ENCODE assay signal across 1 cellular context in genomic region chr18:3261393-3262233, GRCh38.
TF ChIP-seq lines count a peak whose summit lies in the region.

Gene MYL12B, plus strand, starts transcription at chr18:3262133. Its CDS starts 10,766 bp downstream, at chr18:3272899.

TF ChIP-seq in K562, 482 proteins besides CTCF, POLR2A, EP300 and RAD21 (continued from another document and continues in another):
- peak; percentile 80; the same call in 1 of the 2 replicates for TF ChIP-seq THAP12 (CRISPR knock-in tag; IDR thresholded peaks at IDR 0.05)
- TF ChIP-seq DACH1 (IDR thresholded peaks at IDR 0.05; ENCODE audit: partially characterized antibody), result no peak
- no peak for TF ChIP-seq TARDBP (IDR thresholded peaks at IDR 0.05)
- peak; percentile 54; the same call in 1 of the 2 replicates for TF ChIP-seq NBN (IDR thresholded peaks at IDR 0.05; ENCODE audit: low read depth)
- no peak for TF ChIP-seq IRF9 (tag; IDR thresholded peaks at IDR 0.05)
- no peak for TF ChIP-seq GATA2 (CRISPR knock-in tag; IDR thresholded peaks at IDR 0.05)
- TF ChIP-seq MIER1 (IDR thresholded peaks at IDR 0.05; ENCODE audit: low read depth), result no peak
- TF ChIP-seq MYBL2 (IDR thresholded peaks at IDR 0.05; ENCODE audit: low read depth), result no peak
- no peak for TF ChIP-seq MYBL2 (CRISPR knock-in tag; IDR thresholded peaks at IDR 0.05; ENCODE audit: borderline replicate concordance)
- no peak; the same call in 1 of the 2 replicates for TF ChIP-seq PHF21A (IDR thresholded peaks at IDR 0.05; ENCODE audit: borderline replicate concordance, low read depth)
- no peak for TF ChIP-seq ZNF785 (CRISPR knock-in tag; IDR thresholded peaks at IDR 0.05)
- no peak for TF ChIP-seq KAT2B (IDR thresholded peaks at IDR 0.05; ENCODE audit: low read depth, low read length)
- TF ChIP-seq POU5F1 (IDR thresholded peaks at IDR 0.05; ENCODE audit: borderline replicate concordance, low read depth, low read length, partially characterized antibody), result no peak
- TF ChIP-seq KLF1 (tag; IDR thresholded peaks at IDR 0.05), result peak; percentile 99
- TF ChIP-seq ETV5 (CRISPR knock-in tag; IDR thresholded peaks at IDR 0.05; ENCODE audit: low read depth), result peak; percentile 100
- no peak for TF ChIP-seq RFX7 (CRISPR knock-in tag; IDR thresholded peaks at IDR 0.05)
- peak in 1 of 3 experiments; percentile 75 for TF ChIP-seq YY1 (IDR thresholded peaks at IDR 0.05; ENCODE audit: borderline replicate concordance in 1 of 3, control insufficient read depth in 1 of 3, extremely low read depth in 1 of 3, insufficient read depth in 3 of 3, insufficient read length in 1 of 3, insufficient replicate concordance in 2 of 3, low read depth in 1 of 3, low read length in 2 of 3)
- TF ChIP-seq E2F3 (CRISPR knock-in tag; IDR thresholded peaks at IDR 0.05), result peak; percentile 78; the same call in 1 of the 2 replicates
- TF ChIP-seq ZBTB12 (CRISPR knock-in tag; IDR thresholded peaks at IDR 0.05), result no peak
- TF ChIP-seq ZKSCAN3 (CRISPR knock-in tag; IDR thresholded peaks at IDR 0.05), result no peak
- no peak for TF ChIP-seq GTF2B (IDR thresholded peaks at IDR 0.05; ENCODE audit: extremely low read depth, insufficient read length)
- peak; percentile 82; the same call in 1 of the 2 replicates for TF ChIP-seq NR1H2 (CRISPR knock-in tag; IDR thresholded peaks at IDR 0.05)
- no peak for TF ChIP-seq ZNF121 (CRISPR knock-in tag; conservative IDR thresholded peaks at IDR 0.05)
- no peak for TF ChIP-seq ZNF408 (CRISPR knock-in tag; IDR thresholded peaks at IDR 0.05; ENCODE audit: low read depth)
- peak; percentile 87 for TF ChIP-seq NR2C1 (IDR thresholded peaks at IDR 0.05)
- peak; percentile 92 for TF ChIP-seq NR2C1 (tag; IDR thresholded peaks at IDR 0.05)
- TF ChIP-seq BDP1 (IDR thresholded peaks at IDR 0.05; ENCODE audit: insufficient read depth, insufficient read length), result no peak
- peak; percentile 95 for TF ChIP-seq U2AF1 (optimal IDR thresholded peaks at IDR 0.05; ENCODE audit: low read depth, low read length)
- no peak for TF ChIP-seq EWSR1 (IDR thresholded peaks at IDR 0.05; ENCODE audit: borderline replicate concordance, low read depth, partially characterized antibody)
- TF ChIP-seq RBM14 (IDR thresholded peaks at IDR 0.05; ENCODE audit: borderline replicate concordance, insufficient read depth, low read depth, low read length), result no peak
- TF ChIP-seq TBL1XR1 (IDR thresholded peaks at IDR 0.05; ENCODE audit: low read length in 2 of 2), result 0 out of 4 replicates have a peak, but pooled peaks of 1 of the 2 experiments have one; percentile 13
- TF ChIP-seq ZNF263 (CRISPR knock-in tag; IDR thresholded peaks at IDR 0.05; ENCODE audit: borderline replicate concordance), result no peak; the same call in 1 of the 2 replicates
- TF ChIP-seq PTTG1 (tag; IDR thresholded peaks at IDR 0.05; ENCODE audit: low read depth), result no peak
- no peak for TF ChIP-seq ID3 (CRISPR knock-in tag; IDR thresholded peaks at IDR 0.05)
- TF ChIP-seq ID3 (tag; IDR thresholded peaks at IDR 0.05), result peak; percentile 67; the same call in 1 of the 2 replicates
- TF ChIP-seq ZNF512 (tag; IDR thresholded peaks at IDR 0.05), result no peak
- peak; percentile 35; the same call in 1 of the 2 replicates for TF ChIP-seq THAP7 (CRISPR knock-in tag; IDR thresholded peaks at IDR 0.05)
- no peak for TF ChIP-seq USF2 (CRISPR knock-in tag; IDR thresholded peaks at IDR 0.05)
- TF ChIP-seq NCOA2 (IDR thresholded peaks at IDR 0.05; ENCODE audit: partially characterized antibody in 2 of 2), result no peak
- 0 out of 2 replicates have a peak, but pooled peaks have one; percentile 35 for TF ChIP-seq PHB (CRISPR knock-in tag; IDR thresholded peaks at IDR 0.05)
- TF ChIP-seq RERE (CRISPR knock-in tag; IDR thresholded peaks at IDR 0.05; ENCODE audit: borderline replicate concordance), result 0 out of 2 replicates have a peak, but pooled peaks have one; percentile 17
- peak; percentile 50; the same call in 1 of the 2 replicates for TF ChIP-seq TAF7 (tag; IDR thresholded peaks at IDR 0.05)
- TF ChIP-seq MLX (CRISPR knock-in tag; conservative IDR thresholded peaks at IDR 0.05), result no peak
- peak; percentile 56 for TF ChIP-seq KAT7 (CRISPR knock-in tag; IDR thresholded peaks at IDR 0.05; ENCODE audit: borderline replicate concordance)
- TF ChIP-seq ZKSCAN1 (IDR thresholded peaks at IDR 0.05; ENCODE audit: low read depth, low read length), result no peak
- TF ChIP-seq CXXC5 (CRISPR knock-in tag; IDR thresholded peaks at IDR 0.05), result peak; percentile 100
- no peak for TF ChIP-seq ZNF384 (IDR thresholded peaks at IDR 0.05; ENCODE audit: low read depth, low read length)
- TF ChIP-seq MBD2 (IDR thresholded peaks at IDR 0.05; ENCODE audit: borderline replicate concordance, low read depth), result peak; percentile 94
- peak; percentile 27; the same call in 1 of the 2 replicates for TF ChIP-seq LEF1 (IDR thresholded peaks at IDR 0.05)
- no peak for TF ChIP-seq ZBTB33 (CRISPR knock-in tag; IDR thresholded peaks at IDR 0.05)
- no peak for TF ChIP-seq TCFL5 (CRISPR knock-in tag; conservative IDR thresholded peaks at IDR 0.05)
